In the genomic region with DNA sequence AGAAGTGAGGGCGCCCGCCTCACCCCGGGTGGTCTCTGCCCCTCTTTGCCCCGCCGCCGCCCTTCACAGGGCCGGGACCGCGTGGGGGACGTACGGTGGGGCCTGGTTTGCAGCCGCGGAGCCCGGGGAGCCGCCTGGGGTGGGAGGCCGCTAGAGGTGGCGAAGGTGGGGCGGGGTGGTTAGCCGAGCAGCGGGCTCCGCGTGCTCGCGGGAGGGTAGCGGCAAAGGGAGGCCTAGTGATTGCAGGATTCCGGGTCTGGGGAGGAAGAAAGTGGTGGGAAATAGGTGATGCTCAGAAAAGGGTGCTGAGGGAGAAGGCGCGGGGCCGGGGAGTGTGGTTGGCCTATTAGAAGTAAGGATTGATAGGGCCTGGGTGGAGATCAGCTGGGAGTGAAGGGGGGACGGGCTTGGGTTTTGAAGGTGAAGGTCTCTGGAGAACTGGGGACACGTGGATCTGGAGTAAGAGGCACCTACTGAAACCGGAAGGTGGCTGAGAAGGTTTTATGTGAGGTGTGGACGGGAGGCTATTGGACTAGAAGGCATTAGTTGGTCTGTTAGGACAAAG, we compare ENCODE assay signal across 1 cellular context.
TF ChIP-seq lines count a peak whose summit lies in the region.

No MANE protein-coding gene starts in this region.

TF ChIP-seq in HEK293, 187 proteins besides CTCF, POLR2A, EP300 and RAD21 (continued from another document):
- no peak for TF ChIP-seq ZNF473 (tag by site-specific recombination; IDR thresholded peaks at IDR 0.05)
- TF ChIP-seq, protein P1, sequence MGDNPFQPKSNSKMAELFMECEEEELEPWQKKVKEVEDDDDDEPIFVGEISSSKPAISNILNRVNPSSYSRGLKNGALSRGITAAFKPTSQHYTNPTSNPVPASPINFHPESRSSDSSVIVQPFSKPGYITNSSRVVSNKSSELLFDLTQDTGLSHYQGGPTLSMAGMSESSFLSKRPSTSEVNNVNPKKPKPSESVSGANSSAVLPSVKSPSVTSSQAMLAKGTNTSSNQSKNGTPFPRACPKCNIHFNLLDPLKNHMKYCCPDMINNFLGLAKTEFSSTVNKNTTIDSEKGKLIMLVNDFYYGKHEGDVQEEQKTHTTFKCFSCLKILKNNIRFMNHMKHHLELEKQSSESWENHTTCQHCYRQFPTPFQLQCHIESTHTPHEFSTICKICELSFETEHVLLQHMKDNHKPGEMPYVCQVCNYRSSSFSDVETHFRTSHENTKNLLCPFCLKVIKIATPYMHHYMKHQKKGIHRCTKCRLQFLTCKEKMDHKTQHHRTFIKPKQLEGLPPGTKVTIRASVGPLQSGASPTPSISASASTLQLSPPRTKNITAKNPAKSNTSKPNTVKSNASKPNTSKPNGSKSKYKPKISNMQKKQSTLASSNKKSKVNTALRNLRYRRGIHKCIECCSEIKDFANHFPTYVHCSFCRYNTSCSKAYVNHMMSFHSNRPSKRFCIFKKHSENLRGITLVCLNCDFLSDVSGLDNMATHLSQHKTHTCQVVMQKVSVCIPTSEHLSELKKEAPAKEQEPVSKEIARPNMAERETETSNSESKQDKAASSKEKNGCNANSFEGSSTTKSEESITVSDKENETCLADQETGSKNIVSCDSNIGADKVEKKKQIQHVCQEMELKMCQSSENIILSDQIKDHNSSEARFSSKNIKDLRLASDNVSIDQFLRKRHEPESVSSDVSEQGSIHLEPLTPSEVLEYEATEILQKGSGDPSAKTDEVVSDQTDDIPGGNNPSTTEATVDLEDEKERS (tag by site-specific recombination; IDR thresholded peaks at IDR 0.05): no peak
- no peak for TF ChIP-seq ZBTB7A (tag by site-specific recombination; IDR thresholded peaks at IDR 0.05; ENCODE audit: low read depth)
- TF ChIP-seq, protein P2, sequence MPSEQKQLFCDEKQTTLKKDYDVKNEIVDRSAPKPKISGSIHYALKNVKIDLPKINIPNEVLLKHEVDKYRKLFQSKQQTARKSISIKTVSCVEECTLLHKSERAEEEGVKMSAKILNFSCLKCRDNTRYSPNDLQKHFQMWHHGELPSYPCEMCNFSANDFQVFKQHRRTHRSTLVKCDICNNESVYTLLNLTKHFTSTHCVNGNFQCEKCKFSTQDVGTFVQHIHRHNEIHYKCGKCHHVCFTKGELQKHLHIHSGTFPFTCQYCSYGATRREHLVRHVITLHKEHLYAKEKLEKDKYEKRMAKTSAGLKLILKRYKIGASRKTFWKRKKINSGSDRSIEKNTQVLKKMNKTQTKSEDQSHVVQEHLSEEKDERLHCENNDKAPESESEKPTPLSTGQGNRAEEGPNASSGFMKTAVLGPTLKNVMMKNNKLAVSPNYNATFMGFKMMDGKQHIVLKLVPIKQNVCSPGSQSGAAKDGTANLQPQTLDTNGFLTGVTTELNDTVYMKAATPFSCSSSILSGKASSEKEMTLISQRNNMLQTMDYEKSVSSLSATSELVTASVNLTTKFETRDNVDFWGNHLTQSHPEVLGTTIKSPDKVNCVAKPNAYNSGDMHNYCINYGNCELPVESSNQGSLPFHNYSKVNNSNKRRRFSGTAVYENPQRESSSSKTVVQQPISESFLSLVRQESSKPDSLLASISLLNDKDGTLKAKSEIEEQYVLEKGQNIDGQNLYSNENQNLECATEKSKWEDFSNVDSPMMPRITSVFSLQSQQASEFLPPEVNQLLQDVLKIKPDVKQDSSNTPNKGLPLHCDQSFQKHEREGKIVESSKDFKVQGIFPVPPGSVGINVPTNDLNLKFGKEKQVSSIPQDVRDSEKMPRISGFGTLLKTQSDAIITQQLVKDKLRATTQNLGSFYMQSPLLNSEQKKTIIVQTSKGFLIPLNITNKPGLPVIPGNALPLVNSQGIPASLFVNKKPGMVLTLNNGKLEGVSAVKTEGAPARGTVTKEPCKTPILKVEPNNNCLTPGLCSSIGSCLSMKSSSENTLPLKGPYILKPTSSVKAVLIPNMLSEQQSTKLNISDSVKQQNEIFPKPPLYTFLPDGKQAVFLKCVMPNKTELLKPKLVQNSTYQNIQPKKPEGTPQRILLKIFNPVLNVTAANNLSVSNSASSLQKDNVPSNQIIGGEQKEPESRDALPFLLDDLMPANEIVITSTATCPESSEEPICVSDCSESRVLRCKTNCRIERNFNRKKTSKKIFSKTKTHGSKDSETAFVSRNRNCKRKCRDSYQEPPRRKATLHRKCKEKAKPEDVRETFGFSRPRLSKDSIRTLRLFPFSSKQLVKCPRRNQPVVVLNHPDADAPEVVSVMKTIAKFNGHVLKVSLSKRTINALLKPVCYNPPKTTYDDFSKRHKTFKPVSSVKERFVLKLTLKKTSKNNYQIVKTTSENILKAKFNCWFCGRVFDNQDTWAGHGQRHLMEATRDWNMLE (tag by site-specific recombination; conservative IDR thresholded peaks at IDR 0.05; ENCODE audit: low read depth): no peak
- no peak for TF ChIP-seq RBAK (tag by site-specific recombination; IDR thresholded peaks at IDR 0.05)
- no peak for TF ChIP-seq ZNF768 (tag by site-specific recombination; IDR thresholded peaks at IDR 0.05)
- TF ChIP-seq, protein P3, sequence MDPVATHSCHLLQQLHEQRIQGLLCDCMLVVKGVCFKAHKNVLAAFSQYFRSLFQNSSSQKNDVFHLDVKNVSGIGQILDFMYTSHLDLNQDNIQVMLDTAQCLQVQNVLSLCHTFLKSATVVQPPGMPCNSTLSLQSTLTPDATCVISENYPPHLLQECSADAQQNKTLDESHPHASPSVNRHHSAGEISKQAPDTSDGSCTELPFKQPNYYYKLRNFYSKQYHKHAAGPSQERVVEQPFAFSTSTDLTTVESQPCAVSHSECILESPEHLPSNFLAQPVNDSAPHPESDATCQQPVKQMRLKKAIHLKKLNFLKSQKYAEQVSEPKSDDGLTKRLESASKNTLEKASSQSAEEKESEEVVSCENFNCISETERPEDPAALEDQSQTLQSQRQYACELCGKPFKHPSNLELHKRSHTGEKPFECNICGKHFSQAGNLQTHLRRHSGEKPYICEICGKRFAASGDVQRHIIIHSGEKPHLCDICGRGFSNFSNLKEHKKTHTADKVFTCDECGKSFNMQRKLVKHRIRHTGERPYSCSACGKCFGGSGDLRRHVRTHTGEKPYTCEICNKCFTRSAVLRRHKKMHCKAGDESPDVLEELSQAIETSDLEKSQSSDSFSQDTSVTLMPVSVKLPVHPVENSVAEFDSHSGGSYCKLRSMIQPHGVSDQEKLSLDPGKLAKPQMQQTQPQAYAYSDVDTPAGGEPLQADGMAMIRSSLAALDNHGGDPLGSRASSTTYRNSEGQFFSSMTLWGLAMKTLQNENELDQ (tag by site-specific recombination; IDR thresholded peaks at IDR 0.05; ENCODE audit: low read depth): no peak
- no peak for TF ChIP-seq ZNF239 (tag by site-specific recombination; IDR thresholded peaks at IDR 0.05)
- no peak for TF ChIP-seq ZNF776 (tag by site-specific recombination; IDR thresholded peaks at IDR 0.05; ENCODE audit: borderline replicate concordance)
- TF ChIP-seq ZNF221 (tag by site-specific recombination; IDR thresholded peaks at IDR 0.05; ENCODE audit: borderline replicate concordance): no peak
- no peak for TF ChIP-seq ZNF629 (tag by site-specific recombination; IDR thresholded peaks at IDR 0.05)
- peak; percentile 41; the same call in 1 of the 2 replicates for TF ChIP-seq ZBTB20 (tag by site-specific recombination; IDR thresholded peaks at IDR 0.05)
- no peak for TF ChIP-seq BCL11B (tag by site-specific recombination; IDR thresholded peaks at IDR 0.05; ENCODE audit: low read depth)
- no peak for TF ChIP-seq ZNF510 (tag by site-specific recombination; IDR thresholded peaks at IDR 0.05; ENCODE audit: insufficient replicate concordance)
- TF ChIP-seq, protein P4, sequence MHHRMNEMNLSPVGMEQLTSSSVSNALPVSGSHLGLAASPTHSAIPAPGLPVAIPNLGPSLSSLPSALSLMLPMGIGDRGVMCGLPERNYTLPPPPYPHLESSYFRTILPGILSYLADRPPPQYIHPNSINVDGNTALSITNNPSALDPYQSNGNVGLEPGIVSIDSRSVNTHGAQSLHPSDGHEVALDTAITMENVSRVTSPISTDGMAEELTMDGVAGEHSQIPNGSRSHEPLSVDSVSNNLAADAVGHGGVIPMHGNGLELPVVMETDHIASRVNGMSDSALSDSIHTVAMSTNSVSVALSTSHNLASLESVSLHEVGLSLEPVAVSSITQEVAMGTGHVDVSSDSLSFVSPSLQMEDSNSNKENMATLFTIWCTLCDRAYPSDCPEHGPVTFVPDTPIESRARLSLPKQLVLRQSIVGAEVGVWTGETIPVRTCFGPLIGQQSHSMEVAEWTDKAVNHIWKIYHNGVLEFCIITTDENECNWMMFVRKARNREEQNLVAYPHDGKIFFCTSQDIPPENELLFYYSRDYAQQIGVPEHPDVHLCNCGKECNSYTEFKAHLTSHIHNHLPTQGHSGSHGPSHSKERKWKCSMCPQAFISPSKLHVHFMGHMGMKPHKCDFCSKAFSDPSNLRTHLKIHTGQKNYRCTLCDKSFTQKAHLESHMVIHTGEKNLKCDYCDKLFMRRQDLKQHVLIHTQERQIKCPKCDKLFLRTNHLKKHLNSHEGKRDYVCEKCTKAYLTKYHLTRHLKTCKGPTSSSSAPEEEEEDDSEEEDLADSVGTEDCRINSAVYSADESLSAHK (tag by site-specific recombination; IDR thresholded peaks at IDR 0.05): no peak
- TF ChIP-seq, protein P5, sequence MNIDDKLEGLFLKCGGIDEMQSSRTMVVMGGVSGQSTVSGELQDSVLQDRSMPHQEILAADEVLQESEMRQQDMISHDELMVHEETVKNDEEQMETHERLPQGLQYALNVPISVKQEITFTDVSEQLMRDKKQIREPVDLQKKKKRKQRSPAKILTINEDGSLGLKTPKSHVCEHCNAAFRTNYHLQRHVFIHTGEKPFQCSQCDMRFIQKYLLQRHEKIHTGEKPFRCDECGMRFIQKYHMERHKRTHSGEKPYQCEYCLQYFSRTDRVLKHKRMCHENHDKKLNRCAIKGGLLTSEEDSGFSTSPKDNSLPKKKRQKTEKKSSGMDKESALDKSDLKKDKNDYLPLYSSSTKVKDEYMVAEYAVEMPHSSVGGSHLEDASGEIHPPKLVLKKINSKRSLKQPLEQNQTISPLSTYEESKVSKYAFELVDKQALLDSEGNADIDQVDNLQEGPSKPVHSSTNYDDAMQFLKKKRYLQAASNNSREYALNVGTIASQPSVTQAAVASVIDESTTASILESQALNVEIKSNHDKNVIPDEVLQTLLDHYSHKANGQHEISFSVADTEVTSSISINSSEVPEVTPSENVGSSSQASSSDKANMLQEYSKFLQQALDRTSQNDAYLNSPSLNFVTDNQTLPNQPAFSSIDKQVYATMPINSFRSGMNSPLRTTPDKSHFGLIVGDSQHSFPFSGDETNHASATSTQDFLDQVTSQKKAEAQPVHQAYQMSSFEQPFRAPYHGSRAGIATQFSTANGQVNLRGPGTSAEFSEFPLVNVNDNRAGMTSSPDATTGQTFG (tag by site-specific recombination; IDR thresholded peaks at IDR 0.05; ENCODE audit: borderline replicate concordance): no peak
- no peak for TF ChIP-seq ZBTB17 (tag by site-specific recombination; IDR thresholded peaks at IDR 0.05)
- no peak for TF ChIP-seq ZNF169 (tag by site-specific recombination; IDR thresholded peaks at IDR 0.05)
- TF ChIP-seq, protein P6, sequence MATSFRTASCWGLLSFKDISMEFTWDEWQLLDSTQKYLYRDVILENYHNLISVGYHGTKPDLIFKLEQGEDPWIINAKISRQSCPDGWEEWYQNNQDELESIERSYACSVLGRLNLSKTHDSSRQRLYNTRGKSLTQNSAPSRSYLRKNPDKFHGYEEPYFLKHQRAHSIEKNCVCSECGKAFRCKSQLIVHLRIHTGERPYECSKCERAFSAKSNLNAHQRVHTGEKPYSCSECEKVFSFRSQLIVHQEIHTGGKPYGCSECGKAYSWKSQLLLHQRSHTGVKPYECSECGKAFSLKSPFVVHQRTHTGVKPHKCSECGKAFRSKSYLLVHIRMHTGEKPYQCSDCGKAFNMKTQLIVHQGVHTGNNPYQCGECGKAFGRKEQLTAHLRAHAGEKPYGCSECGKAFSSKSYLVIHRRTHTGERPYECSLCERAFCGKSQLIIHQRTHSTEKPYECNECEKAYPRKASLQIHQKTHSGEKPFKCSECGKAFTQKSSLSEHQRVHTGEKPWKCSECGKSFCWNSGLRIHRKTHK (tag by site-specific recombination; IDR thresholded peaks at IDR 0.05): no peak
- TF ChIP-seq ZSCAN23 (tag by site-specific recombination; IDR thresholded peaks at IDR 0.05): no peak
- TF ChIP-seq, protein P7, sequence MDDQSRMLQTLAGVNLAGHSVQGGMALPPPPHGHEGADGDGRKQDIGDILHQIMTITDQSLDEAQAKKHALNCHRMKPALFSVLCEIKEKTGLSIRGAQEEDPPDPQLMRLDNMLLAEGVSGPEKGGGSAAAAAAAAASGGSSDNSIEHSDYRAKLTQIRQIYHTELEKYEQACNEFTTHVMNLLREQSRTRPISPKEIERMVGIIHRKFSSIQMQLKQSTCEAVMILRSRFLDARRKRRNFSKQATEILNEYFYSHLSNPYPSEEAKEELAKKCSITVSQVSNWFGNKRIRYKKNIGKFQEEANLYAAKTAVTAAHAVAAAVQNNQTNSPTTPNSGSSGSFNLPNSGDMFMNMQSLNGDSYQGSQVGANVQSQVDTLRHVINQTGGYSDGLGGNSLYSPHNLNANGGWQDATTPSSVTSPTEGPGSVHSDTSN (CRISPR knock-in tag; IDR thresholded peaks at IDR 0.05): no peak
- TF ChIP-seq, protein P8, sequence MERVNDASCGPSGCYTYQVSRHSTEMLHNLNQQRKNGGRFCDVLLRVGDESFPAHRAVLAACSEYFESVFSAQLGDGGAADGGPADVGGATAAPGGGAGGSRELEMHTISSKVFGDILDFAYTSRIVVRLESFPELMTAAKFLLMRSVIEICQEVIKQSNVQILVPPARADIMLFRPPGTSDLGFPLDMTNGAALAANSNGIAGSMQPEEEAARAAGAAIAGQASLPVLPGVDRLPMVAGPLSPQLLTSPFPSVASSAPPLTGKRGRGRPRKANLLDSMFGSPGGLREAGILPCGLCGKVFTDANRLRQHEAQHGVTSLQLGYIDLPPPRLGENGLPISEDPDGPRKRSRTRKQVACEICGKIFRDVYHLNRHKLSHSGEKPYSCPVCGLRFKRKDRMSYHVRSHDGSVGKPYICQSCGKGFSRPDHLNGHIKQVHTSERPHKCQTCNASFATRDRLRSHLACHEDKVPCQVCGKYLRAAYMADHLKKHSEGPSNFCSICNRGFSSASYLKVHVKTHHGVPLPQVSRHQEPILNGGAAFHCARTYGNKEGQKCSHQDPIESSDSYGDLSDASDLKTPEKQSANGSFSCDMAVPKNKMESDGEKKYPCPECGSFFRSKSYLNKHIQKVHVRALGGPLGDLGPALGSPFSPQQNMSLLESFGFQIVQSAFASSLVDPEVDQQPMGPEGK (tag by site-specific recombination; IDR thresholded peaks at IDR 0.05): peak; percentile 60; the same call in 1 of the 2 replicates
- TF ChIP-seq ZNF777 (tag by site-specific recombination; IDR thresholded peaks at IDR 0.05; ENCODE audit: borderline replicate concordance): no peak
- no peak for TF ChIP-seq ZNF48 (tag by site-specific recombination; IDR thresholded peaks at IDR 0.05)
- no peak for TF ChIP-seq ZNF202 (tag by site-specific recombination; IDR thresholded peaks at IDR 0.05; ENCODE audit: borderline replicate concordance)
- TF ChIP-seq ZNF292 (tag by site-specific recombination; IDR thresholded peaks at IDR 0.05; ENCODE audit: borderline replicate concordance, low read depth): no peak
- TF ChIP-seq ZNF626 (tag by site-specific recombination; IDR thresholded peaks at IDR 0.05): no peak
